ENCODE assay signal across 20 cellular contexts in the genomic region with DNA sequence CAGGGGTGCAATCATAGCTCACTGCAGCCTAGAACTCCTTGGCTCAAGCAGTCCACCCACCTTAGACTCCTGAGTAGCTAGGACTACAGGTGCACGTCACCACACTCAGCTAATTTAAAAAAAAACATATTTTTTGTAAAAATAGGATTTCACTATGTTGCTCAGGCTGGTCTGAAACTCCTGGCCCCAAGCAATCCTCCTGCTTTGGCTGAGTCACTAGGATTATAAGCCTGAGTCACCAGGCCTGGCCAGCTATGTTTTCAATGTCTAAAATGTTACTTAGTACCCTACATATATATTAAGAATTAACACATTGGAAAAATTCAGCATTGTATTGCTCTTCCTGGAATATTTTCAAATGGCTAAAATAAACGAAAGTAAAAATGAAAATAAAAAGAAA. TPM values are rescaled to one million over a fixed set of nuclear protein-coding genes. Genes with fewer than 3 reads are reported as not detected.
DNase-seq lines count a peak whose midpoint lies in the region; ATAC-seq and TF ChIP-seq lines count a peak whose summit lies in the region.
"Had no signal": no experiment of that assay in that cellular context is flagged by ENCODE, and none has a peak within 500 bp of the region (broad histone marks: within the 10 kb centered on the region; RNA-seq: fewer than 3 reads in every experiment).

No MANE protein-coding gene starts in this region.

- no peaks in the 10 kb centered on the region for H4K20me1 ChIP-seq in IMR-90 (ENCODE audit: insufficient read depth, low read length)

- peaks cover 2% of the 10 kb centered on the region; the same call in 1 of the 2 replicates for H3K9me3 ChIP-seq in IMR-90 (ENCODE audit: control insufficient read depth, insufficient read depth, low read length)
- H3K9me3 ChIP-seq: Peyer's patch, psoas muscle had no signal

- no peak overlapping the region for H3K4me2 ChIP-seq in IMR-90 (ENCODE audit: low read depth, low read length)

- H3K4ac ChIP-seq in IMR-90 (ENCODE audit: low read depth, low read length): no peak overlapping the region

- H3K27ac ChIP-seq in IMR-90 (ENCODE audit: insufficient read depth, low read length) (no peak overlapping the region), foreskin keratinocyte (no peak overlapping the region)
- H3K27ac ChIP-seq: Peyer's patch, psoas muscle had no signal

- no peaks in the 10 kb centered on the region for H3K36me3 ChIP-seq in IMR-90 (ENCODE audit: control insufficient read depth, insufficient read depth, low read length)
- H3K36me3 ChIP-seq: Peyer's patch had no signal

- H3K9ac ChIP-seq in IMR-90 (ENCODE audit: low read depth, low read length): no peak overlapping the region

- no peak overlapping the region for H2BK5ac ChIP-seq in IMR-90 (ENCODE audit: low read depth, low read length, poor library complexity, severe bottlenecking)

- no peak overlapping the region for H3K4me3 ChIP-seq in IMR-90 (ENCODE audit: insufficient read depth, low read depth, low read length)
- H3K4me3 ChIP-seq: Peyer's patch, psoas muscle had no signal

- CTCF ChIA-PET in IMR-90 (lab: Yijun Ruan, JAX): no interaction called here

- TF ChIP-seq POLR2A in IMR-90 (IDR thresholded peaks at IDR 0.05; ENCODE audit: low read depth, low read length): no peak

- no peak overlapping the region for H3K56ac ChIP-seq in IMR-90 (ENCODE audit: extremely low read depth, insufficient read depth, low read length)

- H2AK9ac ChIP-seq in IMR-90 (replicated peaks; ENCODE audit: low read depth, low read length, poor library complexity): no peak overlapping the region

- no peak overlapping the region for H4K8ac ChIP-seq in IMR-90 (ENCODE audit: low read depth in 2 of 2, low read length in 2 of 2)

- H3K9me1 ChIP-seq in IMR-90 (ENCODE audit: insufficient read depth, low read length): no peaks in the 10 kb centered on the region

- no peak overlapping the region for H2BK15ac ChIP-seq in IMR-90 (ENCODE audit: low read depth, low read length)

- TF ChIP-seq RAD21 in IMR-90 (IDR thresholded peaks at IDR 0.05; ENCODE audit: low read length): no peak

- H4K5ac ChIP-seq in IMR-90 (ENCODE audit: low read depth, low read length): no peak overlapping the region

- H3K14ac ChIP-seq in IMR-90 (replicated peaks; ENCODE audit: low read depth, low read length): no peak overlapping the region

- TF ChIP-seq CTCF in IMR-90 (conservative IDR thresholded peaks at IDR 0.05; ENCODE audit: low read depth, low read length): no peak
- TF ChIP-seq CTCF in foreskin keratinocyte (conservative IDR thresholded peaks at IDR 0.05): no peak

- H3K23ac ChIP-seq in IMR-90 (ENCODE audit: low read depth, low read length): no peak overlapping the region

- no peak overlapping the region for H3K18ac ChIP-seq in IMR-90 (ENCODE audit: low read depth, low read length)

- BruUV-seq in IMR-90 (replicated peaks; lab: Mats Ljungman, UMichigan): no TSS peak

- no peak overlapping the region for H4K91ac ChIP-seq in IMR-90 (ENCODE audit: insufficient read depth, low read depth, low read length)

- DNase-seq in AG08395 (ENCODE audit: low spot score): peak; percentile 8
- DNase-seq in IMR-90: peak; percentile 24
- DNase-seq in amniotic epithelial cell (ENCODE audit: low read depth): peak; percentile 18
- DNase-seq in foreskin keratinocyte: peak; percentile 7 to 35
- DNase-seq in occipital lobe (lab: John Stamatoyannopoulos, UW): no peak
- no peak for DNase-seq in NCI-H1048 (lab: John Stamatoyannopoulos, UW)
- DNase-seq in C1 segment of cervical spinal cord (lab: John Stamatoyannopoulos, UW): no peak
- DNase-seq: activated T-cell treated with anti-CD3 and anti-CD28 coated beads, Interleukin-2, amount 50 U/mL, for 24 hours; effector memory CD8-positive, alpha-beta T cell; H9; naive thymus-derived CD4-positive, alpha-beta T cell; NCI-H2081 treated with DMSO at 0.1 percent for 48 hours; Peyer's patch; psoas muscle; stimulated activated CD4-positive, alpha-beta T cell treated with anti-CD3 and anti-CD28 coated beads, Interleukin-12 subunit alpha, Interleukin-12 subunit beta, amount 100 ng/mL, for 4 hours had no signal

- intact Hi-C loops in IMR-90 (cut with micrococcal nuclease): no loop called here

- POLR2A ChIA-PET in IMR-90 (lab: Charles Lee; ENCODE audit: unreplicated experiment): no interaction called here

- in situ Hi-C loops in IMR-90 (cut with MboI; ENCODE audit: low sequenced_read_pairs): no loop called here

- no CpG with 5 or more reads among the region's 2 CpGs for WGBS in IMR-90 (ENCODE audit: extremely low coverage in 2 of 2, insufficient read length in 1 of 2), 2 experiments

- H3K4me1 ChIP-seq in IMR-90 (ENCODE audit: control insufficient read depth, insufficient read depth, low read length) (no peaks in the 10 kb centered on the region), foreskin keratinocyte (no peaks in the 10 kb centered on the region)
- H3K4me1 ChIP-seq: Peyer's patch, psoas muscle had no signal

- no peaks in the 10 kb centered on the region for H3K79me1 ChIP-seq in IMR-90 (ENCODE audit: low read depth in 1 of 2, low read length in 2 of 2)

- H2BK20ac ChIP-seq in IMR-90 (ENCODE audit: low read depth, low read length): no peak overlapping the region

- H2AFZ ChIP-seq in IMR-90 (replicated peaks; ENCODE audit: low read length, poor library complexity): no peak overlapping the region

- H2AK5ac ChIP-seq in IMR-90 (ENCODE audit: low read depth, low read length): no peak overlapping the region

- ATAC-seq in IMR-90 (ENCODE audit: low read depth) (no peak; the same call in 1 of the 2 replicates), foreskin keratinocyte (peak; percentile 95), HG03280 (IDR thresholded peaks at IDR 0.05; ENCODE audit: unreplicated experiment) (no peak)
- ATAC-seq: effector memory CD8-positive, alpha-beta T cell; naive thymus-derived CD4-positive, alpha-beta T cell; psoas muscle had no signal

- H2BK120ac ChIP-seq in IMR-90 (ENCODE audit: low read depth, low read length): no peak overlapping the region

- H3K27me3 ChIP-seq in IMR-90 (ENCODE audit: control insufficient read depth, insufficient read depth, low read length) (no peaks in the 10 kb centered on the region), foreskin keratinocyte (no peaks in the 10 kb centered on the region)
- H3K27me3 ChIP-seq: Peyer's patch had no signal

- dilution Hi-C loops in IMR-90 (cut with HindIII; ENCODE audit: low sequenced_read_pairs, unreplicated experiment): no loop called here

TF ChIP-seq in IMR-90, 13 proteins besides CTCF, POLR2A, EP300 and RAD21:
- TF ChIP-seq MAFK (IDR thresholded peaks at IDR 0.05; ENCODE audit: low read depth, low read length) (no peak), RCOR1 (IDR thresholded peaks at IDR 0.05; ENCODE audit: insufficient replicate concordance, low read length) (no peak)
TF ChIP-seq in IMR-90: peak in this region for 0.

RNA-seq across cellular contexts. Expression of gene PNPLA4, which starts 37.5 kb away (rescaled TPM):
- total RNA-seq in IMR-90 (2012; rRNA removed) (10.6 and 14.3 TPM in 2 replicates), foreskin keratinocyte (16.2 and 18.2 TPM in 2 replicates), occipital lobe (16.1 TPM)
- polyA plus RNA-seq in IMR-90 (2012; rRNA removed) (10.9 and 15.7 TPM in 2 replicates), foreskin keratinocyte (22.7 and 28.3 TPM in 2 replicates)
- 4.2 and 6.9 TPM in 2 replicates for polyA plus RNA-seq in IMR-90 (2012; cell fraction: cytosol; rRNA removed)
- 2.6 and 10.4 TPM in 2 replicates for polyA plus RNA-seq in IMR-90 (2012; cell fraction: nucleus; rRNA removed; ENCODE audit: low replicate concordance)

RNA-seq across cellular contexts. Expression of gene VCX, which starts 46.7 kb away (rescaled TPM):
- not detected in 2 replicates for total RNA-seq in IMR-90 (2012; rRNA removed)
- polyA plus RNA-seq in IMR-90 (2012; rRNA removed): not detected in 2 replicates
- polyA plus RNA-seq in IMR-90 (2012; cell fraction: cytosol; rRNA removed): not detected in 2 replicates
- not detected in 2 replicates for polyA plus RNA-seq in IMR-90 (2012; cell fraction: nucleus; rRNA removed; ENCODE audit: low replicate concordance)
- not detected in 2 replicates for total RNA-seq in foreskin keratinocyte
- polyA plus RNA-seq in foreskin keratinocyte: not detected in 2 replicates
- not detected for total RNA-seq in occipital lobe
- total RNA-seq: activated CD4-positive, alpha-beta T cell treated with anti-CD3 and anti-CD28 coated beads, Interleukin-2, amount 10 ng/mL, durations not matched to agents 7 days and 5 days; cardiac septum; H9; lung microvascular endothelial cell; naive thymus-derived CD4-positive, alpha-beta T cell; Peyer's patch; psoas muscle; ureter had no signal
- polyA plus RNA-seq: naive thymus-derived CD4-positive, alpha-beta T cell; psoas muscle had no signal

Comparison
In these comparisons a context has a peak if more than half of its experiments do, and no peak if none do; other contexts are left out.
1. DNase-seq: peak in AG08395 (single experiment), IMR-90 (single experiment), amniotic epithelial cell (single experiment) and foreskin keratinocyte (2 of 2); none in occipital lobe (single experiment), NCI-H1048 (single experiment) and C1 segment of cervical spinal cord (0 of 14).